In genomic region chr3:56928379-56929068, GRCh38 we compare ENCODE assay signal across 8 cellular contexts.
DNase-seq lines count a peak whose midpoint lies in the region; ATAC-seq and TF ChIP-seq lines count a peak whose summit lies in the region.

No MANE protein-coding gene starts in this region.

- no peak for TF ChIP-seq POLR2A in body of pancreas (IDR thresholded peaks at IDR 0.05)

- no peaks in the 10 kb centered on the region for H3K27me3 ChIP-seq in body of pancreas

- H3K4me3 ChIP-seq in body of pancreas = no peak overlapping the region

- H3K9me3 ChIP-seq in body of pancreas = no peaks in the 10 kb centered on the region

- H3K36me3 ChIP-seq in body of pancreas (replicated peaks in 1 of 2; ENCODE audit: insufficient read depth in 1 of 2, low read depth in 2 of 2) = no peaks in the 10 kb centered on the region

- TF ChIP-seq CTCF in body of pancreas (IDR thresholded peaks at IDR 0.05) = no peak

- no peaks in the 10 kb centered on the region for H3K4me1 ChIP-seq in body of pancreas

- peak; percentile 46 for ATAC-seq in body of pancreas
- no peak for ATAC-seq in GM19397 (IDR thresholded peaks at IDR 0.05; ENCODE audit: unreplicated experiment)

- H3K27ac ChIP-seq in body of pancreas = no peak overlapping the region

- intact Hi-C loops in body of pancreas (cut with DNase I) = no loop called here

- 41 to 46% methylated on average over 3 of the region's 3 CpGs for WGBS in body of pancreas, 2 donors

- DNase-seq in GM03348 (ENCODE audit: low spot score) (peak; percentile 53), NCI-H524 treated with DMSO at 0.1 percent for 48 hours (lab: John Stamatoyannopoulos, UW) (peak; percentile 66), body of pancreas (no peak), myocyte (ENCODE audit: low read depth) (peak; percentile 44), NCI-H748 treated with DMSO at 0.1 percent for 48 hours (lab: John Stamatoyannopoulos, UW) (no peak), GM19238 (ENCODE audit: insufficient read length, low spot score) (no peak), NK-92 (lab: John Stamatoyannopoulos, UW; ENCODE audit: unreplicated experiment) (no peak)

Comparison
In these comparisons a context has a peak if more than half of its experiments do, and no peak if none do; other contexts are left out.
1. DNase-seq: peak in GM03348 (single experiment), NCI-H524 treated with DMSO at 0.1 percent for 48 hours (single experiment) and myocyte (single experiment); none in body of pancreas (0 of 4), NCI-H748 treated with DMSO at 0.1 percent for 48 hours (single experiment), GM19238 (single experiment) and NK-92 (single experiment).